ENCODE assay signal across 13 cellular contexts in genomic region chr19:5579697-5580096, GRCh38. TPM values are rescaled to one million over a fixed set of nuclear protein-coding genes. Genes with fewer than 3 reads are reported as not detected.
DNase-seq lines count a peak whose midpoint lies in the region; ATAC-seq and TF ChIP-seq lines count a peak whose summit lies in the region.
"Had no signal": no experiment of that assay in that cellular context is flagged by ENCODE, and none has a peak within 500 bp of the region (broad histone marks: within the 10 kb centered on the region; RNA-seq: fewer than 3 reads in every experiment).

No MANE protein-coding gene starts in this region.

- no peaks in the 10 kb centered on the region for H3K27me3 Mint-ChIP-seq in WTC11 (ENCODE audit: low read depth)

- no peak overlapping the region for H2AFZ ChIP-seq in mesenchymal stem cell (ENCODE audit: low read depth, low read length)
- H2AFZ ChIP-seq: GM23338 had no signal

- peak overlapping the region; percentile 48 for H2AK5ac ChIP-seq in mesenchymal stem cell (ENCODE audit: low read length, severe bottlenecking)

- CTCF ChIA-PET in HEK293 (lab: Yijun Ruan, JAX) (interaction anchor here (0.6 to 2.9 kb wide), 6 partner anchors 13 to 541 kb away, joined by 3 to 20 read pairs (median 4); no protein-coding TSS in a partner anchor), WTC11 (lab: Charles Lee) (interaction anchor here (1.0 to 3.2 kb wide), 10 partner anchors 12 to 215 kb away, joined by 3 to 15 read pairs (median 4); partner anchors contain the start of genes SAFB, SAFB2 and TINCR)

- no peak overlapping the region for H2BK12ac ChIP-seq in mesenchymal stem cell (ENCODE audit: low read length in 2 of 2)

- H3K4me1 ChIP-seq in HEK293 (ENCODE audit: control insufficient read depth, insufficient read depth, low read length) (peaks cover 6% of the 10 kb centered on the region; the same call in 1 of the 2 replicates), mesenchymal stem cell (ENCODE audit: control insufficient read depth, insufficient read depth, low read depth, low read length) (peaks cover 32% of the 10 kb centered on the region)

- WGBS in mesenchymal stem cell: 96% methylated on average over 7 of the region's 7 CpGs

- H2BK120ac ChIP-seq in mesenchymal stem cell (ENCODE audit: low read depth, low read length): no peak overlapping the region

- ATAC-seq in WTC11 (no peak), HG03439 (IDR thresholded peaks at IDR 0.05; ENCODE audit: unreplicated experiment) (no peak)
- no peak for ATAC-seq in stimulated activated effector memory CD8-positive, alpha-beta T cell treated with anti-CD3 and anti-CD28 coated beads, Interleukin-12 subunit alpha, Interleukin-12 subunit beta, amount 100 ng/mL, for 72 hours
- ATAC-seq: GM23338 had no signal

- no peak overlapping the region for H4K91ac ChIP-seq in mesenchymal stem cell (ENCODE audit: low read length)

- H3K4me1 Mint-ChIP-seq in WTC11: peaks cover 15% of the 10 kb centered on the region
- peaks cover 10% of the 10 kb centered on the region for H3K4me1 Mint-ChIP-seq in stimulated activated effector memory CD8-positive, alpha-beta T cell treated with anti-CD3 and anti-CD28 coated beads, Interleukin-12 subunit alpha, Interleukin-12 subunit beta, amount 100 ng/mL, for 72 hours

- no peak overlapping the region for H3K18ac ChIP-seq in mesenchymal stem cell (ENCODE audit: low read depth in 1 of 2, low read length in 2 of 2)

- H3K9me3 Mint-ChIP-seq in WTC11: no peaks in the 10 kb centered on the region
- no peaks in the 10 kb centered on the region for H3K9me3 Mint-ChIP-seq in stimulated activated effector memory CD8-positive, alpha-beta T cell treated with anti-CD3 and anti-CD28 coated beads, Interleukin-12 subunit alpha, Interleukin-12 subunit beta, amount 100 ng/mL, for 72 hours
- H3K9me3 Mint-ChIP-seq: GM23338 had no signal

- TF ChIP-seq CTCF in HEK293 (tag by site-specific recombination; IDR thresholded peaks at IDR 0.05) (no peak), WTC11 (IDR thresholded peaks at IDR 0.05) (no peak)

- H4K8ac ChIP-seq in mesenchymal stem cell (ENCODE audit: low read length): no peak overlapping the region

- H3K4me3 ChIP-seq in HEK293 (ENCODE audit: low read depth, low read length) (no peak overlapping the region), mesenchymal stem cell (ENCODE audit: insufficient read depth in 1 of 2, low read depth in 1 of 2, low read length in 2 of 2) (no peak overlapping the region)
- H3K4me3 ChIP-seq: GM23338 had no signal

- H3K4me2 ChIP-seq in mesenchymal stem cell (ENCODE audit: low read length, poor library complexity, severe bottlenecking): no peak overlapping the region
- H3K4me2 ChIP-seq: GM23338 had no signal

- H3K36me3 Mint-ChIP-seq in WTC11: peaks cover 3% of the 10 kb centered on the region; the same call in 1 of the 2 replicates
- peaks cover 10% of the 10 kb centered on the region for H3K36me3 Mint-ChIP-seq in stimulated activated effector memory CD8-positive, alpha-beta T cell treated with anti-CD3 and anti-CD28 coated beads, Interleukin-12 subunit alpha, Interleukin-12 subunit beta, amount 100 ng/mL, for 72 hours

- peak overlapping the region; percentile 47 for H2BK5ac ChIP-seq in mesenchymal stem cell (ENCODE audit: low read depth, low read length, poor library complexity, severe bottlenecking)

- H3K9ac ChIP-seq in mesenchymal stem cell (ENCODE audit: low read length): no peak overlapping the region

- H3K79me1 ChIP-seq in mesenchymal stem cell (replicated peaks; ENCODE audit: low read length, poor library complexity, severe bottlenecking): peaks cover 2% of the 10 kb centered on the region

- H3K4ac ChIP-seq in mesenchymal stem cell (ENCODE audit: low read depth in 1 of 2, low read length in 2 of 2): no peak overlapping the region

- no peak overlapping the region for H2BK15ac ChIP-seq in mesenchymal stem cell (ENCODE audit: low read depth, poor library complexity, severe bottlenecking)

- no peak overlapping the region for H3K4me3 Mint-ChIP-seq in WTC11
- H3K4me3 Mint-ChIP-seq in stimulated activated effector memory CD8-positive, alpha-beta T cell treated with anti-CD3 and anti-CD28 coated beads, Interleukin-12 subunit alpha, Interleukin-12 subunit beta, amount 100 ng/mL, for 72 hours: no peak overlapping the region
- H3K4me3 Mint-ChIP-seq: GM23338 had no signal

- H3K23ac ChIP-seq in mesenchymal stem cell (ENCODE audit: low read length in 2 of 2): no peak overlapping the region

- H3K14ac ChIP-seq in mesenchymal stem cell (ENCODE audit: low read length in 2 of 2): no peak overlapping the region

- peaks cover 0 to 20% of the 10 kb centered on the region in 2 experiments; a peak in 2 of 3 replicates for H3K36me3 ChIP-seq in HEK293 (ENCODE audit: control insufficient read depth in 2 of 2, insufficient read depth in 1 of 2, low read length in 2 of 2)
- H3K36me3 ChIP-seq in mesenchymal stem cell (ENCODE audit: control insufficient read depth in 1 of 2, insufficient read depth in 2 of 2, low read depth in 1 of 2, low read length in 2 of 2): peaks cover 10 to 16% of the 10 kb centered on the region in 2 experiments

- no peaks in the 10 kb centered on the region for H3K27me3 ChIP-seq in mesenchymal stem cell (ENCODE audit: control insufficient read depth in 1 of 2, insufficient read depth in 1 of 2, low read length in 2 of 2)

- H3K27ac Mint-ChIP-seq in WTC11: peak overlapping the region; percentile 65; the same call in 1 of the 2 replicates
- peak overlapping the region; percentile 27 for H3K27ac Mint-ChIP-seq in stimulated activated effector memory CD8-positive, alpha-beta T cell treated with anti-CD3 and anti-CD28 coated beads, Interleukin-12 subunit alpha, Interleukin-12 subunit beta, amount 100 ng/mL, for 72 hours
- H3K27ac Mint-ChIP-seq: GM23338 had no signal

- DNase-seq in WTC11 (ENCODE audit: low spot score) (no peak), mesenchymal stem cell (no peak), D341Med (ENCODE audit: low spot score) (no peak), cerebellum (ENCODE audit: low spot score) (no peak)
- DNase-seq in stimulated activated effector memory CD8-positive, alpha-beta T cell treated with anti-CD3 and anti-CD28 coated beads, Interleukin-12 subunit alpha, Interleukin-12 subunit beta, amount 100 ng/mL, for 72 hours (ENCODE audit: low spot score in 2 of 2): no peak
- DNase-seq: DND-41, NCI-H1436, NCI-H524 treated with DMSO at 0.1 percent for 48 hours had no signal

- POLR2A ChIA-PET in HEK293 (lab: Yijun Ruan, JAX): no interaction called here
- POLR2A ChIA-PET in WTC11 (lab: Charles Lee): interaction anchor here (0.9 kb wide), 1 partner anchor 50 kb away, joined by 3 read pairs; no protein-coding TSS in a partner anchor

- H3K27ac ChIP-seq in HEK293 (ENCODE audit: extremely low read depth, low read depth, low read length) (no peak overlapping the region), mesenchymal stem cell (ENCODE audit: low read length, poor library complexity, severe bottlenecking) (peak overlapping the region; percentile 71)
- H3K27ac ChIP-seq: C4-2B had no signal

- H3K9me3 ChIP-seq in HEK293 (ENCODE audit: control insufficient read depth, insufficient read depth, low read depth, low read length) (no peaks in the 10 kb centered on the region), mesenchymal stem cell (ENCODE audit: control insufficient read depth, low read length) (no peaks in the 10 kb centered on the region)

TF ChIP-seq in HEK293, 187 proteins besides CTCF, POLR2A, EP300 and RAD21:
- peak; percentile 81 for TF ChIP-seq ZNF121 (tag by site-specific recombination; IDR thresholded peaks at IDR 0.05)
- TF ChIP-seq ZNF664 (tag by site-specific recombination; IDR thresholded peaks at IDR 0.05): no peak
- TF ChIP-seq ZNF26 (tag by site-specific recombination; IDR thresholded peaks at IDR 0.05): no peak

TF ChIP-seq in WTC11, 78 proteins besides CTCF, POLR2A, EP300 and RAD21:
- TF ChIP-seq ZNF121 (CRISPR knock-in tag; IDR thresholded peaks at IDR 0.05) (peak; percentile 83), ETV6 (CRISPR knock-in tag; IDR thresholded peaks at IDR 0.05) (no peak), MAX (CRISPR knock-in tag; IDR thresholded peaks at IDR 0.05) (no peak)
TF ChIP-seq in WTC11: peak in this region for 1.

RNA-seq across cellular contexts. Expression of gene TINCR, which starts 11.9 kb away (rescaled TPM):
- total RNA-seq in WTC11 (2021) (0.60 to 0.85 TPM (median 0.76 TPM) in 3 replicates), cerebellum (1.1 TPM)
- polyA plus RNA-seq in mesenchymal stem cell (2013, experiment 1 of 2): 0.08 TPM
- 0.03 TPM for polyA plus RNA-seq in mesenchymal stem cell (2013, experiment 2 of 2)
- total RNA-seq: G401 had no signal

RNA-seq across cellular contexts. Expression of gene SAFB2, which starts 42.9 kb away (rescaled TPM):
- total RNA-seq in WTC11 (2021) (70.0 to 100 TPM (median 77.8 TPM) in 3 replicates), cerebellum (65.1 TPM)
- polyA plus RNA-seq in mesenchymal stem cell (2013, experiment 1 of 2): 25.9 TPM
- 24.3 TPM for polyA plus RNA-seq in mesenchymal stem cell (2013, experiment 2 of 2)

RNA-seq across cellular contexts. Expression of gene SAFB, which starts 43.2 kb away (rescaled TPM):
- total RNA-seq in WTC11 (2021) (106 to 141 TPM (median 110 TPM) in 3 replicates), cerebellum (93.6 TPM)
- 32.5 TPM for polyA plus RNA-seq in mesenchymal stem cell (2013, experiment 1 of 2)
- polyA plus RNA-seq in mesenchymal stem cell (2013, experiment 2 of 2): 30.9 TPM

Comparison
In these comparisons a context has a peak if more than half of its experiments do, and no peak if none do; other contexts are left out.
1. Of the 8 proteins assayed by ChIP-seq in both HEK293 and WTC11: peak only in HEK293: none; only in WTC11: none; in both: ZNF121; in neither: 7.